In genomic region chr7:141841385-141841784, GRCh38 we compare ENCODE assay signal across 32 cellular contexts. TPM values are rescaled to one million over a fixed set of nuclear protein-coding genes. Genes with fewer than 3 reads are reported as not detected.
"Had no signal": no experiment of that assay in that cellular context is flagged by ENCODE, and none has a peak within 500 bp of the region (broad histone marks: within the 10 kb centered on the region; RNA-seq: fewer than 3 reads in every experiment).

A gene with protein sequence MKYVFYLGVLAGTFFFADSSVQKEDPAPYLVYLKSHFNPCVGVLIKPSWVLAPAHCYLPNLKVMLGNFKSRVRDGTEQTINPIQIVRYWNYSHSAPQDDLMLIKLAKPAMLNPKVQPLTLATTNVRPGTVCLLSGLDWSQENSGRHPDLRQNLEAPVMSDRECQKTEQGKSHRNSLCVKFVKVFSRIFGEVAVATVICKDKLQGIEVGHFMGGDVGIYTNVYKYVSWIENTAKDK (minus strand): TSS chr7:141841485. CDS start chr7:141841049, 436 bp downstream.

- H3K9me3 ChIP-seq: colonic mucosa, esophagus squamous epithelium, gastrocnemius medialis, heart right ventricle, left lung, lower lobe of right lung, mucosa of descending colon had no signal

- H3K27ac Mint-ChIP-seq: dendritic cell treated with granulocyte-macrophage colony-stimulating factor and Interleukin-4, amounts not matched to agents 40 ng/mL and 50 ng/mL, for 4 days; effector memory CD8-positive, alpha-beta T cell; endodermal cell; mesothelial cell of epicardium had no signal

- DNase-seq: colonic mucosa; cortex of kidney; effector CD8-positive, alpha-beta T cell; effector memory CD8-positive, alpha-beta T cell; endodermal cell; erythroblast; esophagus squamous epithelium; foreskin fibroblast; foreskin melanocyte; gastrocnemius medialis; glutamatergic neuron; head of caudate nucleus; heart right ventricle; hippocampal formation; left cardiac atrium; left lung; left ventricle myocardium superior; lower lobe of right lung; mesenchymal stem cell; mucosa of descending colon had no signal

- H3K4me3 Mint-ChIP-seq: dendritic cell treated with granulocyte-macrophage colony-stimulating factor and Interleukin-4, amounts not matched to agents 40 ng/mL and 50 ng/mL, for 4 days; effector memory CD8-positive, alpha-beta T cell; endodermal cell; mesothelial cell of epicardium had no signal

- H3K27me3 Mint-ChIP-seq: dendritic cell treated with granulocyte-macrophage colony-stimulating factor and Interleukin-4, amounts not matched to agents 40 ng/mL and 50 ng/mL, for 4 days had no signal

- H3K4me3 ChIP-seq: colonic mucosa, esophagus squamous epithelium, gastrocnemius medialis, heart right ventricle, left lung, lower lobe of right lung, mucosa of descending colon had no signal

- H3K27me3 ChIP-seq: colonic mucosa, esophagus squamous epithelium, gastrocnemius medialis, heart right ventricle, left lung had no signal

- H3K36me3 ChIP-seq: colonic mucosa, esophagus squamous epithelium, gastrocnemius medialis, heart right ventricle, left lung, lower lobe of right lung had no signal

- H3K4me1 ChIP-seq: colonic mucosa, esophagus squamous epithelium, gastrocnemius medialis, heart right ventricle, left lung, lower lobe of right lung had no signal

- H3K9me3 Mint-ChIP-seq: dendritic cell treated with granulocyte-macrophage colony-stimulating factor and Interleukin-4, amounts not matched to agents 40 ng/mL and 50 ng/mL, for 4 days; effector memory CD8-positive, alpha-beta T cell; endodermal cell; mesothelial cell of epicardium had no signal

- H3K4me1 Mint-ChIP-seq: endodermal cell, mesothelial cell of epicardium had no signal

- H3K36me3 Mint-ChIP-seq: mesothelial cell of epicardium had no signal

- ATAC-seq: effector memory CD8-positive, alpha-beta T cell; esophagus mucosa; gastrocnemius medialis; heart right ventricle; left cardiac atrium; left lung; left ventricle myocardium superior; lower lobe of right lung; mucosa of descending colon had no signal

- H3K27ac ChIP-seq: colonic mucosa, epithelial cell of prostate, esophagus squamous epithelium, gastrocnemius medialis, heart right ventricle, left lung, lower lobe of right lung had no signal

RNA-seq across cellular contexts. Expression of the gene that starts here (rescaled TPM):
- total RNA-seq: colonic mucosa, dermis microvascular lymphatic vessel endothelial cell, endodermal cell, esophagus mucosa, esophagus squamous epithelium, gastrocnemius medialis, glomerular endothelial cell, heart right ventricle, kidney epithelial cell, left cardiac atrium, left lung, left ventricle myocardium superior, lower leg skin, lower lobe of right lung, lung microvascular endothelial cell, mesenteric fat pad, mesothelial cell of epicardium, mucosa of descending colon, myocyte had no signal
- polyA plus RNA-seq: heart right ventricle, keratinocyte had no signal
